ENCODE assay signal across 10 cellular contexts in the genomic region with DNA sequence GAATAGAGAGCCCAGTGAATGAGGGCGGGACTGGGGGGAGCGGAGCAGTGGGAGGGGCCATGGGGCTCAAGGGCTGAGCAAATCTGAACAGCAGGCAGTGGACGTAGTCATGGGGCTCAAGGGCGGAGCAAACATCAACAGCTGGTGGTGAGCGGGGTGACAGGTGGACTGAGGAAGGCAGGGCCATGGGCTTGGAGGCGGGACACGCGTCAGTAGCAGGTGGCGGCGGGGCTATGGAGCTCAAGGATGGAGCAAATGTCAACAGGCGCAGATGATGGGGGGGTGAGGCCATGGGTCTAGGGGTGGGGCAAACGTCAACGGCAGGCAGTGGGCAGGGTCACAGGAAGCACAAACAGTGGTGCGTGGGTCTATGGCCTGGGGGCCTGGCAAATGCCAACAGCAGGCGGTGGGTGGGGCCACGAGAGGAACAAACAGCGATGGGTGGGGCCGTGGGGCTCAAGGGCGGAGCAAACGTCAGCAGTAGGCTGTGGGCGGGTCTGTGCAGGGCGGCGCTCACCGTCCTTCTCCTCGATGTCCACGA. TPM values are rescaled to one million over a fixed set of nuclear protein-coding genes. Genes with fewer than 3 reads are reported as not detected.
A peak's percentile ranks its signal among the peaks of the same experiment; 100 is the strongest.
DNase-seq lines count a peak whose midpoint lies in the region; ATAC-seq and TF ChIP-seq lines count a peak whose summit lies in the region.
"Not testable (repeated sequence)": the region's sequence is repeated elsewhere in the genome, so short reads cannot be mapped to it uniquely, and the experiment has no call there.
"Had no signal": no experiment of that assay in that cellular context is flagged by ENCODE, and none has a peak within 500 bp of the region (broad histone marks: within the 10 kb centered on the region; RNA-seq: fewer than 3 reads in every experiment).

No MANE protein-coding gene starts in this region.

- H3K9me3 Mint-ChIP-seq in activated CD8-positive, alpha-beta T cell treated with anti-CD3 and anti-CD28 coated beads for 36 hours; stimulated activated memory B cell treated with anti-CD40 and anti-IgM and Interleukin-4, amounts not matched to agents 10 μg/mL and 1 μg/mL and 100 μg/mL, for 72 hours: not testable (repeated sequence)

- H3K27ac ChIP-seq in colonic mucosa = not testable (repeated sequence)

- not testable (repeated sequence) for H3K27me3 Mint-ChIP-seq in activated CD8-positive, alpha-beta T cell treated with anti-CD3 and anti-CD28 coated beads for 36 hours; stimulated activated memory B cell treated with anti-CD40 and anti-IgM and Interleukin-4, amounts not matched to agents 10 μg/mL and 1 μg/mL and 100 μg/mL, for 72 hours

- peak; percentile 55 for ATAC-seq in GM18498 (IDR thresholded peaks at IDR 0.05; ENCODE audit: unreplicated experiment)
- ATAC-seq in GM21381 (IDR thresholded peaks at IDR 0.05; ENCODE audit: unreplicated experiment) = peak; percentile 51
- peak; percentile 55 for ATAC-seq in HG02885 (IDR thresholded peaks at IDR 0.05; ENCODE audit: poor library complexity, unreplicated experiment)
- peak; percentile 44 for ATAC-seq in HG03571 (IDR thresholded peaks at IDR 0.05; ENCODE audit: unreplicated experiment)
- peak; percentile 76 for ATAC-seq in activated CD8-positive, alpha-beta T cell treated with anti-CD3 and anti-CD28 coated beads for 36 hours
- ATAC-seq in mucosa of descending colon = peak; percentile 81
- peak; percentile 83 for ATAC-seq in stimulated activated memory B cell treated with anti-CD40 and anti-IgM and Interleukin-4, amounts not matched to agents 10 μg/mL and 1 μg/mL and 100 μg/mL, for 72 hours

- H3K4me1 ChIP-seq in colonic mucosa; mucosa of descending colon (ENCODE audit: low read depth): not testable (repeated sequence)

- not testable (repeated sequence) for H3K9ac ChIP-seq in colonic mucosa (ENCODE audit: low read depth in 2 of 2, low read length in 2 of 2)

- not testable (repeated sequence) for H3K27me3 ChIP-seq in colonic mucosa

- CTCF ChIA-PET in activated CD8-positive, alpha-beta T cell treated with anti-CD3 and anti-CD28 coated beads for 36 hours (lab: Charles Lee) = not testable (repeated sequence)

- POLR2A ChIA-PET in activated CD8-positive, alpha-beta T cell treated with anti-CD3 and anti-CD28 coated beads for 36 hours (lab: Charles Lee) = not testable (repeated sequence)

- H3K9me3 ChIP-seq in colonic mucosa, mucosa of descending colon: not testable (repeated sequence)

- TF ChIP-seq CTCF in activated CD8-positive, alpha-beta T cell treated with anti-CD3 and anti-CD28 coated beads for 36 hours (IDR thresholded peaks at IDR 0.05); colonic mucosa (IDR thresholded peaks at IDR 0.05); mucosa of descending colon (IDR thresholded peaks at IDR 0.05): not testable (repeated sequence)

- H3K4me3 Mint-ChIP-seq in activated CD8-positive, alpha-beta T cell treated with anti-CD3 and anti-CD28 coated beads for 36 hours; stimulated activated memory B cell treated with anti-CD40 and anti-IgM and Interleukin-4, amounts not matched to agents 10 μg/mL and 1 μg/mL and 100 μg/mL, for 72 hours: not testable (repeated sequence)

- H3K4me3 ChIP-seq in colonic mucosa, mucosa of descending colon: not testable (repeated sequence)

- intact Hi-C loops in activated CD8-positive, alpha-beta T cell treated with anti-CD3 and anti-CD28 coated beads for 36 hours (cut with micrococcal nuclease); colonic mucosa (cut with DNase I); mucosa of descending colon (cut with DNase I, micrococcal nuclease): not testable (repeated sequence)

- not testable (repeated sequence) for H3K36me3 Mint-ChIP-seq in activated CD8-positive, alpha-beta T cell treated with anti-CD3 and anti-CD28 coated beads for 36 hours (ENCODE audit: low read depth); stimulated activated memory B cell treated with anti-CD40 and anti-IgM and Interleukin-4, amounts not matched to agents 10 μg/mL and 1 μg/mL and 100 μg/mL, for 72 hours

- H3K36me3 ChIP-seq in colonic mucosa; mucosa of descending colon (ENCODE audit: low read depth): not testable (repeated sequence)

- not testable (repeated sequence) for H3K4me1 Mint-ChIP-seq in activated CD8-positive, alpha-beta T cell treated with anti-CD3 and anti-CD28 coated beads for 36 hours (ENCODE audit: low read depth); stimulated activated memory B cell treated with anti-CD40 and anti-IgM and Interleukin-4, amounts not matched to agents 10 μg/mL and 1 μg/mL and 100 μg/mL, for 72 hours

- H3K27ac Mint-ChIP-seq in activated CD8-positive, alpha-beta T cell treated with anti-CD3 and anti-CD28 coated beads for 36 hours; stimulated activated memory B cell treated with anti-CD40 and anti-IgM and Interleukin-4, amounts not matched to agents 10 μg/mL and 1 μg/mL and 100 μg/mL, for 72 hours: not testable (repeated sequence)

- DNase-seq in activated CD8-positive, alpha-beta T cell treated with anti-CD3 and anti-CD28 coated beads for 36 hours = peak; percentile 80
- peak; percentile 85 for DNase-seq in colonic mucosa
- peak; percentile 82 to 88 (median 88) for DNase-seq in mucosa of descending colon

RNA-seq across cellular contexts. Expression of gene POLR2J3, which starts 20.2 kb away (rescaled TPM):
- total RNA-seq in activated CD8-positive, alpha-beta T cell treated with anti-CD3 and anti-CD28 coated beads for 36 hours = 10 to 100 TPM; 38.0 to 40.5 TPM
- total RNA-seq in colonic mucosa (10 to 100 TPM; 19.2 to 32.9 TPM), mucosa of descending colon (10 to 100 TPM; 23.7 to 43.7 (median 27.5) TPM)

RNA-seq across cellular contexts. Expression of gene RASA4, which starts 24.0 kb away (rescaled TPM):
- 10 to 100 TPM; 92.6 to 95.1 TPM for total RNA-seq in activated CD8-positive, alpha-beta T cell treated with anti-CD3 and anti-CD28 coated beads for 36 hours
- total RNA-seq in colonic mucosa (10 to 100 TPM; 16.7 to 31.3 TPM), mucosa of descending colon (10 to 100 TPM; 18.3 to 68.4 (median 21.5) TPM)

RNA-seq across cellular contexts. Expression of gene SPDYE2, which starts 41.5 kb away (rescaled TPM):
- not detected for total RNA-seq in activated CD8-positive, alpha-beta T cell treated with anti-CD3 and anti-CD28 coated beads for 36 hours
- not detected for total RNA-seq in colonic mucosa
- total RNA-seq in mucosa of descending colon = not detected
- total RNA-seq: dermis blood vessel endothelial cell, fibroblast of villous mesenchyme had no signal

RNA-seq across cellular contexts. Expression of gene UPK3BL2, which starts 49.1 kb away (rescaled TPM):
- 10 to 100 TPM; 21.4 to 22.3 TPM for total RNA-seq in activated CD8-positive, alpha-beta T cell treated with anti-CD3 and anti-CD28 coated beads for 36 hours
- 10 to 100 TPM in 1 of 2 donors, 1 to 10 TPM in 1; 9.0 to 13.7 TPM for total RNA-seq in colonic mucosa
- 10 to 100 TPM in 2 of 3 donors, 1 to 10 TPM in 1; 9.7 to 23.9 (median 18.7) TPM for total RNA-seq in mucosa of descending colon

RNA-seq across cellular contexts. Expression of gene UPK3BL1, which starts 50.0 kb away (rescaled TPM):
- total RNA-seq in activated CD8-positive, alpha-beta T cell treated with anti-CD3 and anti-CD28 coated beads for 36 hours = 10 to 100 TPM; 23.8 to 27.8 TPM
- 10 to 100 TPM in 1 of 2 donors, 1 to 10 TPM in 1; 9.1 to 21.9 TPM for total RNA-seq in colonic mucosa
- total RNA-seq in mucosa of descending colon = 10 to 100 TPM; 10.7 to 23.1 (median 12.3) TPM
